8 cellular contexts compared by ENCODE assay signal in genomic region chr10:102645388-102645740, GRCh38. TPM values are rescaled to one million over a fixed set of nuclear protein-coding genes. Genes with fewer than 3 reads are reported as not detected.
A peak's percentile ranks its signal among the peaks of the same experiment; 100 is the strongest.
DNase-seq lines count a peak whose midpoint lies in the region; ATAC-seq, FAIRE-seq and TF ChIP-seq lines count a peak whose summit lies in the region.

No MANE protein-coding gene starts in this region.

- H3K36me3 Mint-ChIP-seq in activated naive CD8-positive, alpha-beta T cell treated with anti-CD3 and anti-CD28 coated beads for 36 hours: peaks cover 21% of the 10 kb centered on the region

- H3K9me3 ChIP-seq in A549 (no peaks in the 10 kb centered on the region), GM23248 (ENCODE audit: low read depth) (no peaks in the 10 kb centered on the region), OCI-LY7 (ENCODE audit: low read length) (no peaks in the 10 kb centered on the region), osteoblast (ENCODE audit: low read depth, low read length) (no peaks in the 10 kb centered on the region)

- FAIRE-seq in A549 (lab: Jason Lieb, UNC): no peak

- 0 out of 2 replicates have a peak, but pooled peaks cover 10% of the 10 kb centered on the region for H4K20me1 ChIP-seq in GM23248 (ENCODE audit: insufficient read depth)
- no peaks in the 10 kb centered on the region for H4K20me1 ChIP-seq in OCI-LY7 (ENCODE audit: insufficient read depth, low read length)
- peaks cover 54% of the 10 kb centered on the region for H4K20me1 ChIP-seq in osteoblast (ENCODE audit: insufficient read depth, low read length)

- ATAC-seq in A549 (peak; percentile 7 to 26; a peak in 4 of 6 replicates), Right ventricle myocardium superior (ENCODE audit: poor library complexity) (peak; percentile 13), GM19395 (IDR thresholded peaks at IDR 0.05; ENCODE audit: unreplicated experiment) (no peak), GM19324 (IDR thresholded peaks at IDR 0.05; ENCODE audit: low FRiP score, unreplicated experiment) (no peak)

- CTCF ChIA-PET in A549 (lab: Yijun Ruan, JAX) (interaction anchor here (0.6 to 3.8 kb wide), 31 partner anchors 11 to 707 kb away, joined by 3 to 38 read pairs (median 4); partner anchors contain the start of genes ACTR1A, ARL3, SFXN2 and SUFU), OCI-LY7 (lab: Charles Lee; ENCODE audit: unreplicated experiment) (interaction anchor here (1.3 kb wide), 1 partner anchor 30 kb away, joined by 7 read pairs; no protein-coding TSS in a partner anchor)

- POLR2A ChIA-PET in A549 (lab: Yijun Ruan, JAX) (interaction anchor here (0.9 to 2.5 kb wide), 7 partner anchors 10 to 272 kb away, joined by 3 to 15 read pairs (median 4); partner anchors contain the start of genes ACTR1A, ARL3, CNNM2 and SFXN2), OCI-LY7 (lab: Charles Lee) (interaction anchor here (0.7 to 2.2 kb wide), 6 partner anchors 14 to 1594 kb away, joined by 3 to 11 read pairs (median 6); partner anchors contain the start of genes ARL3 and SFXN2)

- peak overlapping the region; percentile 96 for H3K27ac Mint-ChIP-seq in activated naive CD8-positive, alpha-beta T cell treated with anti-CD3 and anti-CD28 coated beads for 36 hours

- peak overlapping the region; percentile 92 for H3K4me3 Mint-ChIP-seq in activated naive CD8-positive, alpha-beta T cell treated with anti-CD3 and anti-CD28 coated beads for 36 hours

- H3K27ac ChIP-seq in A549 (peak overlapping the region; percentile 98), GM23248 (peak overlapping the region; percentile 97), OCI-LY7 (ENCODE audit: low read depth, low read length, poor library complexity, severe bottlenecking) (peak overlapping the region; percentile 95), osteoblast (ENCODE audit: low read depth, low read length) (peak overlapping the region; percentile 97)

- H3K27me3 ChIP-seq in GM23248 (replicated peaks; ENCODE audit: insufficient read depth): no peaks in the 10 kb centered on the region
- H3K27me3 ChIP-seq in osteoblast (ENCODE audit: insufficient read depth, low read length): no peaks in the 10 kb centered on the region

- no peaks in the 10 kb centered on the region for H3K27me3 Mint-ChIP-seq in activated naive CD8-positive, alpha-beta T cell treated with anti-CD3 and anti-CD28 coated beads for 36 hours

- no peaks in the 10 kb centered on the region for H3K9me3 Mint-ChIP-seq in activated naive CD8-positive, alpha-beta T cell treated with anti-CD3 and anti-CD28 coated beads for 36 hours

- peak overlapping the region; percentile 94 for H3K4me3 ChIP-seq in A549
- peak overlapping the region; percentile 88 for H3K4me3 ChIP-seq in GM23248
- peak overlapping the region; percentile 84 for H3K4me3 ChIP-seq in OCI-LY7 (ENCODE audit: low read depth, low read length, poor library complexity, severe bottlenecking)
- peak overlapping the region; percentile 88 for H3K4me3 ChIP-seq in osteoblast (ENCODE audit: insufficient read depth, low read length)

- peak overlapping the region; percentile 99 for H3K4me2 ChIP-seq in A549
- H3K4me2 ChIP-seq in GM23248 (ENCODE audit: unreplicated experiment): peak overlapping the region; percentile 84
- peak overlapping the region; percentile 82 for H3K4me2 ChIP-seq in OCI-LY7 (ENCODE audit: low read length)
- H3K4me2 ChIP-seq in osteoblast (ENCODE audit: insufficient read depth, low read length): peak overlapping the region; percentile 85

- H3K9me2 ChIP-seq in GM23248 (ENCODE audit: insufficient read depth) (no peaks in the 10 kb centered on the region), OCI-LY7 (ENCODE audit: insufficient read depth, low read length) (no peaks in the 10 kb centered on the region)

- TF ChIP-seq CTCF in A549 (IDR thresholded peaks at IDR 0.05): no peak
- TF ChIP-seq CTCF in OCI-LY7 (conservative IDR thresholded peaks at IDR 0.05; ENCODE audit: low read length): no peak
- TF ChIP-seq CTCF in osteoblast (IDR thresholded peaks at IDR 0.05; ENCODE audit: extremely low read depth, low read depth, low read length): no peak

- intact Hi-C loops in OCI-LY7 (cut with micrococcal nuclease; ENCODE audit: unreplicated experiment): loop anchor here (5.0 to 10.0 kb wide), 4 partner anchors 193 to 951 kb away; partner anchors contain the start of genes C10orf95, FBXW4, NT5C2 and PPRC1
- intact Hi-C loops in Right ventricle myocardium superior (cut with DNase I): no loop called here

- TF ChIP-seq EP300 in A549 (IDR thresholded peaks at IDR 0.05): no peak

- H3F3A ChIP-seq in GM23248 (ENCODE audit: insufficient read depth): peaks cover 14% of the 10 kb centered on the region

- H3K9ac ChIP-seq in GM23248: peak overlapping the region; percentile 96

- H3K79me2 ChIP-seq in GM23248 (ENCODE audit: insufficient read depth): peaks cover 58% of the 10 kb centered on the region
- peaks cover 59% of the 10 kb centered on the region for H3K79me2 ChIP-seq in OCI-LY7 (ENCODE audit: insufficient read depth, low read depth, low read length)
- H3K79me2 ChIP-seq in osteoblast (ENCODE audit: insufficient read depth, low read length): peaks cover 63% of the 10 kb centered on the region

- in situ Hi-C loops in GM23248 (cut with MboI): no loop called here

- H3K4me1 ChIP-seq in A549: peaks cover 22% of the 10 kb centered on the region
- peaks cover 41% of the 10 kb centered on the region for H3K4me1 ChIP-seq in GM23248 (ENCODE audit: insufficient read depth)
- H3K4me1 ChIP-seq in OCI-LY7 (ENCODE audit: insufficient read depth, low read length, poor library complexity, severe bottlenecking): peaks cover 44% of the 10 kb centered on the region
- peaks cover 43% of the 10 kb centered on the region for H3K4me1 ChIP-seq in osteoblast (ENCODE audit: insufficient read depth, low read length)

- H2AFZ ChIP-seq in GM23248 (0 out of 2 replicates have a peak overlapping the region, but pooled peaks have one; percentile 26), OCI-LY7 (ENCODE audit: low read length) (peak overlapping the region; percentile 14; the same call in 1 of the 2 replicates), osteoblast (ENCODE audit: low read length) (peak overlapping the region; percentile 61)

- no peak for TF ChIP-seq POLR2A in A549 (IDR thresholded peaks at IDR 0.05; ENCODE audit: low read length)

- BruUV-seq in OCI-LY7 (replicated peaks; lab: Mats Ljungman, UMichigan): no TSS peak

- H3K36me3 ChIP-seq in GM23248 (ENCODE audit: low read depth) (no peaks in the 10 kb centered on the region), OCI-LY7 (ENCODE audit: insufficient read depth, low read length) (peaks cover 25% of the 10 kb centered on the region; the same call in 1 of the 2 replicates), osteoblast (ENCODE audit: insufficient read depth, low read length) (peaks cover 10% of the 10 kb centered on the region)

- DNase-seq in A549 (ENCODE audit: low read depth in 1 of 2, low spot score in 1 of 2): peak; percentile 55 to 74
- no peak for DNase-seq in GM23248
- DNase-seq in OCI-LY7 (ENCODE audit: low spot score): peak; percentile 67
- DNase-seq in activated naive CD8-positive, alpha-beta T cell treated with anti-CD3 and anti-CD28 coated beads for 36 hours: peak; percentile 44
- DNase-seq in Right ventricle myocardium superior: peak; percentile 88
- peak; percentile 90 for DNase-seq in osteoblast (ENCODE audit: insufficient read length, low spot score, missing footprints)

- WGBS in A549 (ENCODE audit: missing lambda C conversion rate): 4% methylated on average over 12 of the region's 12 CpGs
- 0 to 2% methylated on average over 12 of the region's 12 CpGs for WGBS in GM23248 (ENCODE audit: low coverage in 1 of 2, low lambda C conversion rate in 2 of 2, missing lambda C conversion rate in 2 of 2), 2 experiments

- H3K4me1 Mint-ChIP-seq in activated naive CD8-positive, alpha-beta T cell treated with anti-CD3 and anti-CD28 coated beads for 36 hours: peaks cover 45% of the 10 kb centered on the region

- no peak for TF ChIP-seq RAD21 in A549 (conservative IDR thresholded peaks at IDR 0.05 in 1 of 2, IDR thresholded peaks at IDR 0.05 in 1 of 2)

TF ChIP-seq in A549, 52 proteins besides CTCF, POLR2A, EP300 and RAD21 (continues in another document):
- TF ChIP-seq PHF8 (IDR thresholded peaks at IDR 0.05; ENCODE audit: borderline replicate concordance, low read depth): no peak
- no peak for TF ChIP-seq NPAS2 (CRISPR knock-in tag; IDR thresholded peaks at IDR 0.05; ENCODE audit: borderline replicate concordance)
- no peak for TF ChIP-seq EHMT2 (IDR thresholded peaks at IDR 0.05; ENCODE audit: low read depth)
- TF ChIP-seq EHF (CRISPR knock-in tag; IDR thresholded peaks at IDR 0.05): no peak
- no peak for TF ChIP-seq ZC3H11A (IDR thresholded peaks at IDR 0.05)
- no peak for TF ChIP-seq HOXB13 (CRISPR knock-in tag; IDR thresholded peaks at IDR 0.05; ENCODE audit: low read depth)
- TF ChIP-seq USF2 (IDR thresholded peaks at IDR 0.05): no peak
- TF ChIP-seq MYC (IDR thresholded peaks at IDR 0.05; ENCODE audit: borderline replicate concordance, low read length): no peak
- TF ChIP-seq GATA3 (IDR thresholded peaks at IDR 0.05; ENCODE audit: borderline replicate concordance): no peak
- TF ChIP-seq CBX8 (IDR thresholded peaks at IDR 0.05): no peak
- no peak for TF ChIP-seq SMC3 (IDR thresholded peaks at IDR 0.05)
- TF ChIP-seq MAFK (IDR thresholded peaks at IDR 0.05; ENCODE audit: partially characterized antibody): no peak
- TF ChIP-seq NFE2L2 (conservative IDR thresholded peaks at IDR 0.05; ENCODE audit: low read length): no peak

RNA-seq across cellular contexts. Expression of gene TRIM8, which starts 1.1 kb away (rescaled TPM):
- polyA plus RNA-seq in A549 (2011; rRNA removed): 26.6 and 32.5 TPM in 2 replicates
- polyA plus RNA-seq in A549 (2012; cell fraction: cytosol; rRNA removed): 40.1 and 46.5 TPM in 2 replicates
- 35.8 and 42.5 TPM in 2 replicates for polyA plus RNA-seq in A549 (2012; cell fraction: nucleus; rRNA removed)
- polyA plus RNA-seq in A549 (2017; fragmentation: RNase III; extraction: RNeasy Plus Mini Kit Qiagen cat#74134 plus additional on column Dnase treatment): 21.1 to 22.8 TPM (median 21.2 TPM) in 3 replicates
- polyA minus RNA-seq in A549 (2011; rRNA and poly(A)+ RNA removed): 15.5 and 25.4 TPM in 2 replicates
- 108 and 114 TPM in 2 replicates for total RNA-seq in GM23248 (2014; rRNA removed; shearing (Covaris generic))
- 35.6 and 37.5 TPM in 2 replicates for polyA plus RNA-seq in GM23248 (2016; fragmentation: Nextera tagmentation; extraction: Ambion mirVana)
- total RNA-seq in OCI-LY7 (2014; rRNA removed; shearing (Covaris generic)): 54.2 and 67.3 TPM in 2 replicates
- total RNA-seq in OCI-LY7 (2022): 73.1 and 92.1 TPM in 2 replicates
- 10 to 100 TPM; 40.4 to 41.8 TPM for total RNA-seq in activated naive CD8-positive, alpha-beta T cell treated with anti-CD3 and anti-CD28 coated beads for 36 hours
- 103 TPM for total RNA-seq in Right ventricle myocardium superior
- 107 and 126 TPM in 2 replicates for total RNA-seq in osteoblast

Comparison
In these comparisons a context has a peak if more than half of its experiments do, and no peak if none do; other contexts are left out.
1. ATAC-seq: peak in A549 (2 of 2) and Right ventricle myocardium superior (single experiment); none in GM19395 (single experiment) and GM19324 (single experiment).
2. Peak in every context shown above with its lines, with median percentiles within 50 percentile points of each other: H3K27ac ChIP-seq, H3K4me2 ChIP-seq, H3K4me3 ChIP-seq and H2AFZ ChIP-seq.